In the genomic region with DNA sequence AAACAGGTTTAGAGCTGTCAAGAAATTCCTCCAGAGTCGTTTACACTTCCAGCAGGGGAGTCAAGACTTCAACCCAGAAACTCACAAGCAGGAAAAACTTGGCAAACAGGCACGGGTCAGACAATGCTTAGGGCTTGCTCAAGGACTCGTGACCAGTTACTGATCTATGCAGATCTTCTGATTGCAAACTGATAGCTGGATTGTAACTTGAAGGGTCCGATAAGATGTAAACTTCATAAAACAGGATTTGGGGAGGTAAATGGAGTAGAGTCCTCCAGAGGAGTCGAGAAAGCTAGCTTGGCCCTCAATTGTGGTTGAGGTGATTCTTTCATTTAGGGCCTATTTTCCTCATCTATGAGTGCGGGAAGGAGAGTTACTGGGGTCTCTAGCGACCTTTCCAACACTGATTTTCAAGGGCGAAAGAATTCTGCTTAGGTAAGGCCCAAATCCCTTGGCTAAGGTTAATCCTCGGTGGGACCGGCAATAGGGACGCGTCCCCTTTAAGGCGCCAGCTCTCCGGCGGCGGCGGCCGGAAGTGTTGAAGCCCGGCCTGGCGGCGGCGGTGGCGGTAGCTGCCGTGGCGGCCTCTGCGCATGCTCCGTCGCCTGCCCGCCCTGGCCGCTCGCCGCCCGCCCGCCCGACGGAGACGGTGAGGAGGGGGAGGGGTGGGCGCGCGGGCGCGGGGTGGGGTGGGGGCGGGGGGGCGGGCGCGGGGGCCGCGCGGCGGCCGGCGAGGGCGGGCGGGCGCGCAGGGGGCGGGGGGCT, we compare ENCODE assay signal across 8 cellular contexts. TPM values are rescaled to one million over a fixed set of nuclear protein-coding genes. Genes with fewer than 3 reads are reported as not detected.
DNase-seq lines count a peak whose midpoint lies in the region; ATAC-seq and TF ChIP-seq lines count a peak whose summit lies in the region.

A gene with protein sequence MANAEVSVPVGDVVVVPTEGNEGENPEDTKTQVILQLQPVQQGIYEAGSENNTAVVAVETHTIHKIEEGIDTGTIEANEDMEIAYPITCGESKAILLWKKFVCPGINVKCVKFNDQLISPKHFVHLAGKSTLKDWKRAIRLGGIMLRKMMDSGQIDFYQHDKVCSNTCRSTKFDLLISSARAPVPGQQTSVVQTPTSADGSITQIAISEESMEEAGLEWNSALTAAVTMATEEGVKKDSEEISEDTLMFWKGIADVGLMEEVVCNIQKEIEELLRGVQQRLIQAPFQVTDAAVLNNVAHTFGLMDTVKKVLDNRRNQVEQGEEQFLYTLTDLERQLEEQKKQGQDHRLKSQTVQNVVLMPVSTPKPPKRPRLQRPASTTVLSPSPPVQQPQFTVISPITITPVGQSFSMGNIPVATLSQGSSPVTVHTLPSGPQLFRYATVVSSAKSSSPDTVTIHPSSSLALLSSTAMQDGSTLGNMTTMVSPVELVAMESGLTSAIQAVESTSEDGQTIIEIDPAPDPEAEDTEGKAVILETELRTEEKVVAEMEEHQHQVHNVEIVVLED (plus strand): TSS at position 594 of the 765 bp plus-strand sequence. CDS start 14,829 bp downstream, outside the sequence.

- H3K27ac ChIP-seq in BLaER1 (peak within 1 kb of the TSS; percentile 99), liver (ENCODE audit: low read depth in 1 of 2, low read length in 2 of 2) (peak within 1 kb of the TSS; percentile 93 to 95)

- H3K4me1 ChIP-seq in BLaER1: peaks cover 25% of the 10 kb centered on the region
- H3K4me1 ChIP-seq in liver (ENCODE audit: control insufficient read depth in 4 of 4, insufficient read depth in 4 of 4, low read length in 3 of 4): peaks cover 0 to 13% (median 9%) of the 10 kb centered on the region in 4 donors

- H3K36me3 Mint-ChIP-seq in activated CD4-positive, alpha-beta memory T cell treated with anti-CD3 and anti-CD28 coated beads for 36 hours: no peaks in the 10 kb centered on the region

- peak within 1 kb of the TSS; percentile 95 for H3K4me3 Mint-ChIP-seq in activated CD4-positive, alpha-beta memory T cell treated with anti-CD3 and anti-CD28 coated beads for 36 hours

- intact Hi-C loops in activated CD4-positive, alpha-beta memory T cell treated with anti-CD3 and anti-CD28 coated beads for 36 hours (cut with micrococcal nuclease): loop anchor here (1.0 to 2.0 kb wide), 4 partner anchors 20 to 512 kb away; a partner anchor contains a TSS

- 2% methylated on average over 47 of the region's 57 CpGs for WGBS in liver

- peak within 1 kb of the TSS; percentile 98 for H3K4me2 ChIP-seq in BLaER1

- H3K4me3 ChIP-seq in BLaER1: peak within 1 kb of the TSS; percentile 100
- H3K4me3 ChIP-seq in liver (ENCODE audit: low read depth in 1 of 3, low read length in 3 of 3): peak within 1 kb of the TSS; percentile 76 to 96 (median 96)

- H3K9ac ChIP-seq in BLaER1: peak within 1 kb of the TSS; percentile 97
- H3K9ac ChIP-seq in liver (ENCODE audit: low read depth in 1 of 2, low read length in 2 of 2): peak within 1 kb of the TSS; percentile 97

- no peaks in the 10 kb centered on the region for H4K20me1 ChIP-seq in BLaER1

- ATAC-seq in GM19351 (IDR thresholded peaks at IDR 0.05; ENCODE audit: unreplicated experiment) (peak; percentile 57), HG03469 (IDR thresholded peaks at IDR 0.05; ENCODE audit: unreplicated experiment) (peak; percentile 59)

- H3K27ac Mint-ChIP-seq in activated CD4-positive, alpha-beta memory T cell treated with anti-CD3 and anti-CD28 coated beads for 36 hours: peak within 1 kb of the TSS; percentile 99

- TF ChIP-seq RAD21 in liver (IDR thresholded peaks at IDR 0.05): no peak

- H3K27me3 ChIP-seq in BLaER1: no peaks in the 10 kb centered on the region
- H3K27me3 ChIP-seq in liver (ENCODE audit: control insufficient read depth in 4 of 4, insufficient read depth in 4 of 4, low read length in 3 of 4): no peaks in the 10 kb centered on the region

- no peaks in the 10 kb centered on the region for H3K27me3 Mint-ChIP-seq in activated CD4-positive, alpha-beta memory T cell treated with anti-CD3 and anti-CD28 coated beads for 36 hours

- H3K9me3 Mint-ChIP-seq in activated CD4-positive, alpha-beta memory T cell treated with anti-CD3 and anti-CD28 coated beads for 36 hours: no peaks in the 10 kb centered on the region

- CTCF ChIA-PET in activated CD4-positive, alpha-beta memory T cell treated with anti-CD3 and anti-CD28 coated beads for 36 hours (lab: Charles Lee): interaction anchor here (0.7 to 2.8 kb wide), 5 partner anchors 25 to 209 kb away, joined by 3 to 12 read pairs (median 4); a partner anchor contains a TSS

- peaks cover 12% of the 10 kb centered on the region for H3K4me1 Mint-ChIP-seq in activated CD4-positive, alpha-beta memory T cell treated with anti-CD3 and anti-CD28 coated beads for 36 hours (ENCODE audit: low read depth)

- DNase-seq in NCI-H748 (lab: John Stamatoyannopoulos, UW; ENCODE audit: unreplicated experiment): peak; percentile 88
- DNase-seq in activated CD4-positive, alpha-beta memory T cell treated with anti-CD3 and anti-CD28 coated beads for 36 hours: peak; percentile 91
- peak; percentile 91 for DNase-seq in dermis blood vessel endothelial cell
- DNase-seq in stimulated activated CD4-positive, alpha-beta T cell treated with anti-CD3 and anti-CD28 coated beads, Interleukin-2, amount 100 ng/mL, for 48 hours: peak; percentile 77 to 80

- H3K9me3 ChIP-seq in BLaER1 (no peaks in the 10 kb centered on the region), liver (ENCODE audit: control insufficient read depth in 4 of 4, low read length in 3 of 4) (no peaks in the 10 kb centered on the region)

- POLR2A ChIA-PET in activated CD4-positive, alpha-beta memory T cell treated with anti-CD3 and anti-CD28 coated beads for 36 hours (lab: Charles Lee): interaction anchor here (0.6 to 5.5 kb wide), 10 partner anchors 9 to 513 kb away, joined by 3 to 120 read pairs (median 8); a partner anchor contains a TSS

- TF ChIP-seq CTCF in liver (IDR thresholded peaks at IDR 0.05; ENCODE audit: low read depth, low read length, missing input control): no peak

- peaks cover 4% of the 10 kb centered on the region for H3K36me3 ChIP-seq in BLaER1
- no peaks in the 10 kb centered on the region for H3K36me3 ChIP-seq in liver (ENCODE audit: control insufficient read depth in 4 of 4, insufficient read depth in 3 of 4, low read depth in 1 of 4, low read length in 3 of 4)

TF ChIP-seq in liver, 16 proteins besides CTCF, POLR2A, EP300 and RAD21 (continues in another document):
- TF ChIP-seq, protein P1, sequence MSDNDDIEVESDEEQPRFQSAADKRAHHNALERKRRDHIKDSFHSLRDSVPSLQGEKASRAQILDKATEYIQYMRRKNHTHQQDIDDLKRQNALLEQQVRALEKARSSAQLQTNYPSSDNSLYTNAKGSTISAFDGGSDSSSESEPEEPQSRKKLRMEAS (IDR thresholded peaks at IDR 0.05): peak; percentile 65
- TF ChIP-seq YY1 (IDR thresholded peaks at IDR 0.05): no peak
- TF ChIP-seq, protein P2, sequence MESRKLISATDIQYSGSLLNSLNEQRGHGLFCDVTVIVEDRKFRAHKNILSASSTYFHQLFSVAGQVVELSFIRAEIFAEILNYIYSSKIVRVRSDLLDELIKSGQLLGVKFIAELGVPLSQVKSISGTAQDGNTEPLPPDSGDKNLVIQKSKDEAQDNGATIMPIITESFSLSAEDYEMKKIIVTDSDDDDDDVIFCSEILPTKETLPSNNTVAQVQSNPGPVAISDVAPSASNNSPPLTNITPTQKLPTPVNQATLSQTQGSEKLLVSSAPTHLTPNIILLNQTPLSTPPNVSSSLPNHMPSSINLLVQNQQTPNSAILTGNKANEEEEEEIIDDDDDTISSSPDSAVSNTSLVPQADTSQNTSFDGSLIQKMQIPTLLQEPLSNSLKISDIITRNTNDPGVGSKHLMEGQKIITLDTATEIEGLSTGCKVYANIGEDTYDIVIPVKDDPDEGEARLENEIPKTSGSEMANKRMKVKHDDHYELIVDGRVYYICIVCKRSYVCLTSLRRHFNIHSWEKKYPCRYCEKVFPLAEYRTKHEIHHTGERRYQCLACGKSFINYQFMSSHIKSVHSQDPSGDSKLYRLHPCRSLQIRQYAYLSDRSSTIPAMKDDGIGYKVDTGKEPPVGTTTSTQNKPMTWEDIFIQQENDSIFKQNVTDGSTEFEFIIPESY (IDR thresholded peaks at IDR 0.05): no peak
- TF ChIP-seq TAF1 (conservative IDR thresholded peaks at IDR 0.05): no peak
- TF ChIP-seq FOXA2 (IDR thresholded peaks at IDR 0.05): no peak
- TF ChIP-seq, protein P3, sequence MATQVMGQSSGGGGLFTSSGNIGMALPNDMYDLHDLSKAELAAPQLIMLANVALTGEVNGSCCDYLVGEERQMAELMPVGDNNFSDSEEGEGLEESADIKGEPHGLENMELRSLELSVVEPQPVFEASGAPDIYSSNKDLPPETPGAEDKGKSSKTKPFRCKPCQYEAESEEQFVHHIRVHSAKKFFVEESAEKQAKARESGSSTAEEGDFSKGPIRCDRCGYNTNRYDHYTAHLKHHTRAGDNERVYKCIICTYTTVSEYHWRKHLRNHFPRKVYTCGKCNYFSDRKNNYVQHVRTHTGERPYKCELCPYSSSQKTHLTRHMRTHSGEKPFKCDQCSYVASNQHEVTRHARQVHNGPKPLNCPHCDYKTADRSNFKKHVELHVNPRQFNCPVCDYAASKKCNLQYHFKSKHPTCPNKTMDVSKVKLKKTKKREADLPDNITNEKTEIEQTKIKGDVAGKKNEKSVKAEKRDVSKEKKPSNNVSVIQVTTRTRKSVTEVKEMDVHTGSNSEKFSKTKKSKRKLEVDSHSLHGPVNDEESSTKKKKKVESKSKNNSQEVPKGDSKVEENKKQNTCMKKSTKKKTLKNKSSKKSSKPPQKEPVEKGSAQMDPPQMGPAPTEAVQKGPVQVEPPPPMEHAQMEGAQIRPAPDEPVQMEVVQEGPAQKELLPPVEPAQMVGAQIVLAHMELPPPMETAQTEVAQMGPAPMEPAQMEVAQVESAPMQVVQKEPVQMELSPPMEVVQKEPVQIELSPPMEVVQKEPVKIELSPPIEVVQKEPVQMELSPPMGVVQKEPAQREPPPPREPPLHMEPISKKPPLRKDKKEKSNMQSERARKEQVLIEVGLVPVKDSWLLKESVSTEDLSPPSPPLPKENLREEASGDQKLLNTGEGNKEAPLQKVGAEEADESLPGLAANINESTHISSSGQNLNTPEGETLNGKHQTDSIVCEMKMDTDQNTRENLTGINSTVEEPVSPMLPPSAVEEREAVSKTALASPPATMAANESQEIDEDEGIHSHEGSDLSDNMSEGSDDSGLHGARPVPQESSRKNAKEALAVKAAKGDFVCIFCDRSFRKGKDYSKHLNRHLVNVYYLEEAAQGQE (IDR thresholded peaks at IDR 0.05): no peak
- TF ChIP-seq SP1 (IDR thresholded peaks at IDR 0.05): peak; percentile 21
- peak; percentile 39 to 75 for TF ChIP-seq GABPA (IDR thresholded peaks at IDR 0.05 in 1 of 2, conservative IDR thresholded peaks at IDR 0.05 in 1 of 2)
- TF ChIP-seq RXRA (IDR thresholded peaks at IDR 0.05): no peak
- TF ChIP-seq HNF4A (conservative IDR thresholded peaks at IDR 0.05): no peak
- TF ChIP-seq FOXA1 (IDR thresholded peaks at IDR 0.05): no peak
- TF ChIP-seq HNF4G (IDR thresholded peaks at IDR 0.05): no peak

RNA-seq across cellular contexts. Expression of the gene that starts here (rescaled TPM):
- total RNA-seq in activated CD4-positive, alpha-beta memory T cell treated with anti-CD3 and anti-CD28 coated beads for 36 hours: 10 to 100 TPM; 21.4 to 22.6 TPM
- total RNA-seq in dermis blood vessel endothelial cell: 13.9 and 14.1 TPM in 2 replicates
- 1 to 10 TPM; 5.4 to 6.1 TPM for total RNA-seq in liver
- 1 to 10 TPM; 1.8 to 2.2 TPM for polyA plus RNA-seq in liver

Comparison
In these comparisons a context has a peak if more than half of its experiments do, and no peak if none do; other contexts are left out.
1. Peak in every context shown above with its lines: DNase-seq, ATAC-seq, H3K4me3 ChIP-seq and H3K27ac ChIP-seq.